10 cellular contexts compared by ENCODE assay signal in the genomic region with DNA sequence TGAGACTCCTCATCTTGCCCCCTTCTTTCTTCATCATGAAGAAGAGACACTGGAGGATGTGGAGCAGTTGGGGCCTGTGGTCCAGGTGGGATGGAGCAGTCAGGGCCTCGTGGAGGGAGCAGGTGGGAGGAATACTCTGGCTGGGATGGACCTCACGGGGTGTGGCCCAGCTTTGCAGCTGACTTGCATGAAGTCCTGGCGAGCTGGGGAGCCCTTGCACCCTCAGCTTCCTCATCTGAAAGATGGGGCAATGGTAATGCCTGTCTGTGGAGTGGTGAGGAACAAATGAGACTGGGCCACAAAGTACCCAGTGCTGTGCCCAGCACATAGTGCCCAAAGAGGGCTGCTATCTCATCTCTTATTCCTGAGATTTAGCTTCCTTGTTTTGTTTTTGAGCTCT.
DNase-seq lines count a peak whose midpoint lies in the region; ATAC-seq and TF ChIP-seq lines count a peak whose summit lies in the region.
"Had no signal": no experiment of that assay in that cellular context is flagged by ENCODE, and none has a peak within 500 bp of the region (broad histone marks: within the 10 kb centered on the region; RNA-seq: fewer than 3 reads in every experiment).

No MANE protein-coding gene starts in this region.

- H3K27ac ChIP-seq in AG04450 (ENCODE audit: low read depth, low read length) (no peak overlapping the region), ascending aorta (peak overlapping the region; percentile 94 to 96), gastrocnemius medialis (peak overlapping the region; percentile 91 to 98 (median 94))

- in situ Hi-C loops in gastrocnemius medialis (cut with MboI; ENCODE audit: low sequenced_read_pairs in 4 of 4) = no loop called here

- peak; percentile 6 for ATAC-seq in left colon
- no peak for ATAC-seq in gastrocnemius medialis
- ATAC-seq in GM19035 (IDR thresholded peaks at IDR 0.05; ENCODE audit: unreplicated experiment) = no peak
- ATAC-seq: T-helper 17 cell had no signal

- no peaks in the 10 kb centered on the region for H3K27me3 ChIP-seq in AG04450 (ENCODE audit: control insufficient read depth, insufficient read depth, low read length)
- H3K27me3 ChIP-seq in ascending aorta = no peaks in the 10 kb centered on the region
- H3K27me3 ChIP-seq in gastrocnemius medialis = no peaks in the 10 kb centered on the region

- TF ChIP-seq POLR2A in gastrocnemius medialis (IDR thresholded peaks at IDR 0.05) = no peak

- H3K9me3 ChIP-seq in AG04450 (ENCODE audit: control insufficient read depth, insufficient read depth, low read length) (no peaks in the 10 kb centered on the region), ascending aorta (no peaks in the 10 kb centered on the region), gastrocnemius medialis (no peaks in the 10 kb centered on the region)

- no peaks in the 10 kb centered on the region for H3K36me3 ChIP-seq in ascending aorta
- no peaks in the 10 kb centered on the region for H3K36me3 ChIP-seq in gastrocnemius medialis

- POLR2A ChIA-PET in AG04450 (lab: Yijun Ruan, JAX) = no interaction called here

- H3K4me1 ChIP-seq in ascending aorta (peaks cover 29 to 62% of the 10 kb centered on the region in 2 donors), gastrocnemius medialis (peaks cover 83 to 86% of the 10 kb centered on the region in 2 donors)

- no peak for TF ChIP-seq CTCF in AG04450 (IDR thresholded peaks at IDR 0.05; ENCODE audit: low read depth, low read length)
- no peak for TF ChIP-seq CTCF in ascending aorta (IDR thresholded peaks at IDR 0.05)
- TF ChIP-seq CTCF in gastrocnemius medialis (IDR thresholded peaks at IDR 0.05 in 4 of 5, conservative IDR thresholded peaks at IDR 0.05 in 1 of 5) = no peak

- intact Hi-C loops in ascending aorta (cut with DNase I) (loop anchor here (2.0 to 5.0 kb wide), 3 partner anchors 18 to 334 kb away; no protein-coding TSS in a partner anchor), left colon (cut with DNase I, micrococcal nuclease) (no loop called here), gastrocnemius medialis (cut with DNase I; ENCODE audit: low total_unique reads) (loop anchor here (1.0 to 10.0 kb wide), 5 partner anchors 29 to 522 kb away; a partner anchor contains a TSS)

- H3K4me3 ChIP-seq in AG04450 (ENCODE audit: low read depth, low read length) (peak overlapping the region; percentile 65; the same call in 1 of the 2 replicates), ascending aorta (peak overlapping the region in 1 of 2 donors; percentile 69), gastrocnemius medialis (peak overlapping the region in 3 of 4 donors; percentile 54 to 61 (median 56))

- CTCF ChIA-PET in AG04450 (lab: Charles Lee) = interaction anchor here (0.6 to 1.7 kb wide), 6 partner anchors 8 to 246 kb away, joined by 3 to 7 read pairs (median 4); no protein-coding TSS in a partner anchor

- DNase-seq in AG04450 (ENCODE audit: low read depth, low spot score) (no peak), ascending aorta (ENCODE audit: low spot score in 2 of 2) (no peak), left colon (peak in 1 of 2 donors; percentile 37), gastrocnemius medialis (no peak), cerebellar cortex (ENCODE audit: low spot score) (no peak), ecto neural progenitor cell (ENCODE audit: low spot score) (no peak), NCI-H128 (lab: John Stamatoyannopoulos, UW; ENCODE audit: unreplicated experiment) (no peak)
- DNase-seq: activated naive CD8-positive, alpha-beta T cell treated with anti-CD3 and anti-CD28 coated beads, Interleukin-2, amount 10 ng/mL, durations not matched to agents 7 days and 5 days; T-helper 17 cell had no signal

Comparison
In these comparisons a context has a peak if more than half of its experiments do, and no peak if none do; other contexts are left out.
1. intact Hi-C loops: an anchor here in ascending aorta (2.0 to 5.0 kb wide) and gastrocnemius medialis (1.0 to 10.0 kb wide); none called in left colon.